In genomic region chr22:29907753-29908515, GRCh38 we compare ENCODE assay signal across 8 cellular contexts. TPM values are rescaled to one million over a fixed set of nuclear protein-coding genes. Genes with fewer than 3 reads are reported as not detected.
A peak's percentile ranks its signal among the peaks of the same experiment; 100 is the strongest.
DNase-seq lines count a peak whose midpoint lies in the region; ATAC-seq and TF ChIP-seq lines count a peak whose summit lies in the region.

No MANE protein-coding gene starts in this region.

- H3K4me1 Mint-ChIP-seq in nephron progenitor cell: peaks cover 14% of the 10 kb centered on the region

- H3K27ac ChIP-seq in WERI-Rb-1: no peak overlapping the region

- H3K9me3 ChIP-seq in WERI-Rb-1 (ENCODE audit: severe bottlenecking): no peaks in the 10 kb centered on the region

- DNase-seq in DMS 273 treated with DMSO at 0.1 percent for 48 hours (lab: John Stamatoyannopoulos, UW) (peak; percentile 66), SIG-M5 treated with dmso at 0.1 percent for 504 hours (lab: John Stamatoyannopoulos, UW; ENCODE audit: unreplicated experiment) (peak; percentile 65), nephron progenitor cell (no peak), WERI-Rb-1 (no peak)
- peak; percentile 5 for DNase-seq in Jurkat, Clone E6-1 (ENCODE audit: low read depth, low spot score)

- TF ChIP-seq CTCF in nephron progenitor cell (IDR thresholded peaks at IDR 0.05) (no peak), WERI-Rb-1 (IDR thresholded peaks at IDR 0.05; ENCODE audit: low read depth, low read length) (no peak)

- peak overlapping the region; percentile 16 for H3K27ac Mint-ChIP-seq in nephron progenitor cell

- H3K9me3 Mint-ChIP-seq in nephron progenitor cell: no peaks in the 10 kb centered on the region

- peaks cover 15% of the 10 kb centered on the region for H3K36me3 Mint-ChIP-seq in nephron progenitor cell (ENCODE audit: low read depth)

- no peaks in the 10 kb centered on the region for H3K27me3 ChIP-seq in WERI-Rb-1 (ENCODE audit: insufficient read depth, low read depth, severe bottlenecking)

- H3K4me3 ChIP-seq in Jurkat, Clone E6-1 (ENCODE audit: low read length): no peak overlapping the region
- H3K4me3 ChIP-seq in WERI-Rb-1 (ENCODE audit: low read depth, low read length): no peak overlapping the region

- no peaks in the 10 kb centered on the region for H3K27me3 Mint-ChIP-seq in nephron progenitor cell (ENCODE audit: low read depth, poor library complexity)

- no peak overlapping the region for H3K4me3 Mint-ChIP-seq in nephron progenitor cell

- H3K36me3 ChIP-seq in WERI-Rb-1: no peaks in the 10 kb centered on the region

- ATAC-seq in esophagus mucosa (peak; percentile 96), GM19452 (IDR thresholded peaks at IDR 0.05; ENCODE audit: unreplicated experiment) (no peak), HG03025 (IDR thresholded peaks at IDR 0.05; ENCODE audit: low FRiP score, unreplicated experiment) (no peak)

RNA-seq across cellular contexts. Expression of gene MTMR3, which starts 25.0 kb away (rescaled TPM):
- polyA plus RNA-seq in Jurkat, Clone E6-1 (2012; ENCODE audit: insufficient read depth, insufficient read length): 8.7 TPM
- total RNA-seq in esophagus mucosa: 31.3 TPM

Comparison
In these comparisons a context has a peak if more than half of its experiments do, and no peak if none do; other contexts are left out.
1. DNase-seq: peak in DMS 273 treated with DMSO at 0.1 percent for 48 hours (single experiment), Jurkat, Clone E6-1 (single experiment) and SIG-M5 treated with dmso at 0.1 percent for 504 hours (single experiment); none in nephron progenitor cell (single experiment) and WERI-Rb-1 (single experiment).